Comparison of ENCODE assay signal across 26 cellular contexts in genomic region chr2:111537078-111537620, GRCh38.
DNase-seq lines count a peak whose midpoint lies in the region; ATAC-seq and TF ChIP-seq lines count a peak whose summit lies in the region.
"Had no signal": no experiment of that assay in that cellular context is flagged by ENCODE, and none has a peak within 500 bp of the region (broad histone marks: within the 10 kb centered on the region; RNA-seq: fewer than 3 reads in every experiment).

No MANE protein-coding gene starts in this region.

- peak overlapping the region; percentile 71; the same call in 1 of the 2 replicates for H3K4ac ChIP-seq in IMR-90 (ENCODE audit: low read depth, low read length)
- no peak overlapping the region for H3K4ac ChIP-seq in trophoblast cell (ENCODE audit: low read depth, low read length)

- H2AFZ ChIP-seq in IMR-90 (replicated peaks; ENCODE audit: low read length, poor library complexity): no peak overlapping the region
- H2AFZ ChIP-seq in MM.1S (ENCODE audit: low read length): no peak overlapping the region
- no peak overlapping the region for H2AFZ ChIP-seq in trophoblast cell (ENCODE audit: insufficient read depth, low read length, poor library complexity)
- H2AFZ ChIP-seq: PC-9 had no signal

- H3K9me1 ChIP-seq in IMR-90 (ENCODE audit: insufficient read depth, low read length): peaks cover 13% of the 10 kb centered on the region

- H4K91ac ChIP-seq in IMR-90 (ENCODE audit: insufficient read depth, low read depth, low read length): peak overlapping the region; percentile 79
- H4K91ac ChIP-seq in trophoblast cell (ENCODE audit: low read depth, low read length): no peak overlapping the region

- H4K20me1 ChIP-seq in IMR-90 (ENCODE audit: insufficient read depth, low read length): no peaks in the 10 kb centered on the region
- no peaks in the 10 kb centered on the region for H4K20me1 ChIP-seq in MM.1S (ENCODE audit: insufficient read depth, low read length)

- H3K9ac ChIP-seq in IMR-90 (ENCODE audit: low read depth, low read length) (no peak overlapping the region), MM.1S (ENCODE audit: low read length) (no peak overlapping the region), trophoblast cell (ENCODE audit: low read length) (peak overlapping the region; percentile 67)
- H3K9ac ChIP-seq: KMS-11 had no signal

- peak overlapping the region; percentile 23 for H2BK5ac ChIP-seq in IMR-90 (ENCODE audit: low read depth, low read length, poor library complexity, severe bottlenecking)
- no peak overlapping the region for H2BK5ac ChIP-seq in trophoblast cell (ENCODE audit: low read depth, low read length, poor library complexity)

- H3K79me1 ChIP-seq in IMR-90 (ENCODE audit: low read depth in 1 of 2, low read length in 2 of 2) (peaks cover 0 to 24% of the 10 kb centered on the region in 2 experiments; a peak in 2 of 4 replicates), trophoblast cell (ENCODE audit: low read length) (no peaks in the 10 kb centered on the region)

- in situ Hi-C loops in IMR-90 (cut with MboI; ENCODE audit: low sequenced_read_pairs): no loop called here

- TF ChIP-seq RAD21 in IMR-90 (IDR thresholded peaks at IDR 0.05; ENCODE audit: low read length): no peak

- no peak overlapping the region for H2AK9ac ChIP-seq in IMR-90 (replicated peaks; ENCODE audit: low read depth, low read length, poor library complexity)

- DNase-seq in IMR-90 (no peak), MM.1S (peak; percentile 2), trophoblast cell (no peak), DMS153 treated with DMSO at 0.1 percent for 48 hours (lab: John Stamatoyannopoulos, UW; ENCODE audit: unreplicated experiment) (no peak), NCI-H128 (lab: John Stamatoyannopoulos, UW; ENCODE audit: unreplicated experiment) (no peak)
- DNase-seq in activated naive CD8-positive, alpha-beta T cell treated with anti-CD3 and anti-CD28 coated beads, Interleukin-2, amount 10 ng/mL, durations not matched to agents 7 days and 5 days: no peak
- DNase-seq: C1 segment of cervical spinal cord, Caco-2, DMS79, EL, GDM1, HCEC 1CT, NCI-H1048, NCI-H1417 treated with DMSO at 0.1 percent for 48 hours, NCI-H1694 treated with DMSO at 0.1 percent for 48 hours, NCI-H2081, NCI-H2171, NCI-H524, NCI-H774, PC-9, Right ventricle myocardium superior had no signal

- peaks cover 3% of the 10 kb centered on the region for H3K36me3 Mint-ChIP-seq in activated naive CD8-positive, alpha-beta T cell treated with anti-CD3 and anti-CD28 coated beads, Interleukin-2, amount 10 ng/mL, durations not matched to agents 7 days and 5 days
- H3K36me3 Mint-ChIP-seq: CD4-positive, alpha-beta memory T cell had no signal

- TF ChIP-seq CTCF in IMR-90 (conservative IDR thresholded peaks at IDR 0.05; ENCODE audit: low read depth, low read length) (no peak), MM.1S (IDR thresholded peaks at IDR 0.05; ENCODE audit: low read length) (no peak)

- H3K4me3 Mint-ChIP-seq in activated naive CD8-positive, alpha-beta T cell treated with anti-CD3 and anti-CD28 coated beads, Interleukin-2, amount 10 ng/mL, durations not matched to agents 7 days and 5 days: no peak overlapping the region
- H3K4me3 Mint-ChIP-seq: CD4-positive, alpha-beta memory T cell had no signal

- no peak overlapping the region for H3K56ac ChIP-seq in IMR-90 (ENCODE audit: extremely low read depth, insufficient read depth, low read length)

- no peaks in the 10 kb centered on the region for H3K36me3 ChIP-seq in IMR-90 (ENCODE audit: control insufficient read depth, insufficient read depth, low read length)
- no peaks in the 10 kb centered on the region for H3K36me3 ChIP-seq in MM.1S (replicated peaks; ENCODE audit: insufficient read depth, low read length)
- no peaks in the 10 kb centered on the region for H3K36me3 ChIP-seq in trophoblast cell (ENCODE audit: control insufficient read depth in 1 of 2, insufficient read depth in 2 of 2, low read length in 2 of 2)
- H3K36me3 ChIP-seq: SJSA1 had no signal

- no TSS peak for BruUV-seq in IMR-90 (replicated peaks; lab: Mats Ljungman, UMichigan)

- H4K12ac ChIP-seq in trophoblast cell (ENCODE audit: low read depth, low read length): no peak overlapping the region

- H3K4me3 ChIP-seq in IMR-90 (ENCODE audit: insufficient read depth, low read depth, low read length) (no peak overlapping the region), MM.1S (ENCODE audit: low read length) (no peak overlapping the region), trophoblast cell (ENCODE audit: low read depth, low read length) (no peak overlapping the region)
- H3K4me3 ChIP-seq: GM12878, PC-9, SJSA1 had no signal

- H3K27ac Mint-ChIP-seq in activated naive CD8-positive, alpha-beta T cell treated with anti-CD3 and anti-CD28 coated beads, Interleukin-2, amount 10 ng/mL, durations not matched to agents 7 days and 5 days: peak overlapping the region; percentile 60

- H3K9me3 Mint-ChIP-seq in activated naive CD8-positive, alpha-beta T cell treated with anti-CD3 and anti-CD28 coated beads, Interleukin-2, amount 10 ng/mL, durations not matched to agents 7 days and 5 days: no peaks in the 10 kb centered on the region
- H3K9me3 Mint-ChIP-seq: CD4-positive, alpha-beta memory T cell had no signal

- no peaks in the 10 kb centered on the region for H3K79me2 ChIP-seq in MM.1S (ENCODE audit: low read length)
- H3K79me2 ChIP-seq in trophoblast cell (ENCODE audit: control insufficient read depth, insufficient read depth, low read length, poor library complexity): no peaks in the 10 kb centered on the region

- no peaks in the 10 kb centered on the region; the same call in 1 of the 2 replicates for H3F3A ChIP-seq in MM.1S (ENCODE audit: insufficient read depth, low read length)

- dilution Hi-C loops in IMR-90 (cut with HindIII; ENCODE audit: low sequenced_read_pairs, unreplicated experiment): no loop called here

- H2BK12ac ChIP-seq in trophoblast cell (ENCODE audit: low read length): no peak overlapping the region

- peak overlapping the region; percentile 85; the same call in 2 of the 3 replicates for H2BK15ac ChIP-seq in IMR-90 (ENCODE audit: low read depth, low read length)

- peak overlapping the region; percentile 7; the same call in 1 of the 2 replicates for H4K5ac ChIP-seq in IMR-90 (ENCODE audit: low read depth, low read length)

- H2BK20ac ChIP-seq in IMR-90 (ENCODE audit: low read depth, low read length): peak overlapping the region; percentile 86; the same call in 1 of the 2 replicates

- H3K18ac ChIP-seq in IMR-90 (ENCODE audit: low read depth, low read length) (peak overlapping the region; percentile 35; the same call in 1 of the 2 replicates), trophoblast cell (ENCODE audit: low read length) (no peak overlapping the region)

- 97% methylated on average over 4 of the region's 14 CpGs; no CpG with 5 or more reads in 1 of the 2 experiments for WGBS in IMR-90 (ENCODE audit: extremely low coverage in 2 of 2, insufficient read length in 1 of 2), 2 experiments
- WGBS in trophoblast cell (ENCODE audit: extremely low coverage, insufficient coverage, insufficient read length): no CpG with 5 or more reads among the region's 14 CpGs

- peaks cover 2% of the 10 kb centered on the region for H3K27me3 Mint-ChIP-seq in activated naive CD8-positive, alpha-beta T cell treated with anti-CD3 and anti-CD28 coated beads, Interleukin-2, amount 10 ng/mL, durations not matched to agents 7 days and 5 days

- H3K23ac ChIP-seq in IMR-90 (ENCODE audit: low read depth, low read length) (no peak overlapping the region), trophoblast cell (ENCODE audit: low read length) (no peak overlapping the region)

- H4K8ac ChIP-seq in IMR-90 (ENCODE audit: low read depth in 2 of 2, low read length in 2 of 2) (peak overlapping the region in 1 of 2 experiments; percentile 40; a peak in 2 of 4 replicates), trophoblast cell (ENCODE audit: low read depth, low read length) (no peak overlapping the region)

- H3K4me1 ChIP-seq in IMR-90 (ENCODE audit: control insufficient read depth, insufficient read depth, low read length) (peaks cover 22% of the 10 kb centered on the region), MM.1S (ENCODE audit: low read length) (peaks cover 12% of the 10 kb centered on the region), trophoblast cell (ENCODE audit: control insufficient read depth in 1 of 2, insufficient read depth in 2 of 2, low read length in 2 of 2) (peaks cover 2 to 6% of the 10 kb centered on the region in 2 experiments)

- 0 out of 2 replicates have a peak overlapping the region, but pooled peaks have one; percentile 9 for H3K27ac ChIP-seq in IMR-90 (ENCODE audit: insufficient read depth, low read length)
- H3K27ac ChIP-seq in MM.1S (ENCODE audit: low read length): no peak overlapping the region
- no peak overlapping the region for H3K27ac ChIP-seq in trophoblast cell (ENCODE audit: low read depth, low read length)
- H3K27ac ChIP-seq: KMS-11, PC-9, SJSA1 had no signal

- no peak overlapping the region for H3K4me2 ChIP-seq in IMR-90 (ENCODE audit: low read depth, low read length)
- H3K4me2 ChIP-seq in MM.1S (ENCODE audit: low read depth, low read length): no peak overlapping the region
- H3K4me2 ChIP-seq in trophoblast cell (ENCODE audit: low read length): no peak overlapping the region
- H3K4me2 ChIP-seq: KMS-11, PC-9 had no signal

- POLR2A ChIA-PET in IMR-90 (lab: Charles Lee; ENCODE audit: unreplicated experiment): no interaction called here
- POLR2A ChIA-PET in activated naive CD8-positive, alpha-beta T cell treated with anti-CD3 and anti-CD28 coated beads, Interleukin-2, amount 10 ng/mL, durations not matched to agents 7 days and 5 days (lab: Charles Lee): no interaction called here

- ATAC-seq in IMR-90 (ENCODE audit: low read depth) (no peak), GM21360 (IDR thresholded peaks at IDR 0.05; ENCODE audit: unreplicated experiment) (no peak)
- ATAC-seq in activated naive CD8-positive, alpha-beta T cell treated with anti-CD3 and anti-CD28 coated beads, Interleukin-2, amount 10 ng/mL, durations not matched to agents 7 days and 5 days (ENCODE audit: low read depth): no peak
- ATAC-seq: GM12878 had no signal

- H3K9me3 ChIP-seq in IMR-90 (ENCODE audit: control insufficient read depth, insufficient read depth, low read length) (no peaks in the 10 kb centered on the region), MM.1S (replicated peaks; ENCODE audit: insufficient read depth, low read length) (no peaks in the 10 kb centered on the region), trophoblast cell (ENCODE audit: insufficient read depth, low read depth, low read length) (peaks cover 2% of the 10 kb centered on the region)
- H3K9me3 ChIP-seq: Caco-2, SJSA1 had no signal

- H3K4me1 Mint-ChIP-seq in activated naive CD8-positive, alpha-beta T cell treated with anti-CD3 and anti-CD28 coated beads, Interleukin-2, amount 10 ng/mL, durations not matched to agents 7 days and 5 days: peaks cover 24% of the 10 kb centered on the region

- CTCF ChIA-PET in IMR-90 (lab: Yijun Ruan, JAX): no interaction called here

- H3K14ac ChIP-seq in IMR-90 (replicated peaks; ENCODE audit: low read depth, low read length): peak overlapping the region; percentile 48
- no peak overlapping the region for H3K14ac ChIP-seq in trophoblast cell (ENCODE audit: low read length)

- H2BK120ac ChIP-seq in IMR-90 (ENCODE audit: low read depth, low read length) (peak overlapping the region; percentile 99), trophoblast cell (ENCODE audit: insufficient read depth, low read length, poor library complexity) (no peak overlapping the region)

- H3K27me3 ChIP-seq in IMR-90 (ENCODE audit: control insufficient read depth, insufficient read depth, low read length) (no peaks in the 10 kb centered on the region), MM.1S (replicated peaks; ENCODE audit: insufficient read depth, low read length) (no peaks in the 10 kb centered on the region), trophoblast cell (ENCODE audit: insufficient read depth, low read length) (no peaks in the 10 kb centered on the region)
- H3K27me3 ChIP-seq: SJSA1 had no signal

- no peaks in the 10 kb centered on the region for H3K9me2 ChIP-seq in MM.1S (replicated peaks; ENCODE audit: insufficient read depth, low read length)

- no peak for TF ChIP-seq POLR2A in IMR-90 (IDR thresholded peaks at IDR 0.05; ENCODE audit: low read depth, low read length)

- intact Hi-C loops in IMR-90 (cut with micrococcal nuclease): no loop called here

- H2AK5ac ChIP-seq in IMR-90 (ENCODE audit: low read depth, low read length) (peak overlapping the region; percentile 93), trophoblast cell (ENCODE audit: low read length) (no peak overlapping the region)
